ENCODE assay signal across 18 cellular contexts in the genomic region with DNA sequence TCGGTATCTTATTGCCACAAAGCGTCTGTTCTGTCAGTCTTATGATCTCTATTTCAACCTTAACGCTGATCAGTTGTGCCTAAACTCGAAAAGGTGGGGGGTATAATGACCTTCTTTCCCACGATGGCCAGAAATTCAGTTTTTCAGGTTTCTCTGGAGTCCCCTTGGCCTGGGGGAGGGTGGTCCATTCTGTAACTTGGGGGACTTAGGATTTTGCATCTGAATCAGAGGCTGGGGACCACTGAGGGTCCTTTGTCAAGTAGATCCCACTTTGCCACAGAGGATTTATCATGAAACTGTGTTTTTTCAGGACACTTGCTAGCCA.
"Had no signal": no experiment of that assay in that cellular context is flagged by ENCODE, and none has a peak within 500 bp of the region (broad histone marks: within the 10 kb centered on the region; RNA-seq: fewer than 3 reads in every experiment).

No MANE protein-coding gene starts in this region.

- H3K9me3 ChIP-seq: SJCRH30, tibial artery had no signal

- H3K4me3 ChIP-seq: SJCRH30, tibial artery had no signal

- H3K27me3 ChIP-seq: SJCRH30, tibial artery had no signal

- H3K27ac ChIP-seq: epithelial cell of prostate, SJCRH30, tibial artery had no signal

- DNase-seq: activated CD4-positive, alpha-beta T cell treated with anti-CD3 and anti-CD28 coated beads, Interleukin-2, amount 10 ng/mL, durations not matched to agents 24 days and 14 days; activated CD8-positive, alpha-beta memory T cell treated with anti-CD3 and anti-CD28 coated beads, Interleukin-2, amount 50 U/mL, for 4 hours; activated CD8-positive, alpha-beta T cell treated with anti-CD3 and anti-CD28 coated beads, Interleukin-2, amount 10 ng/mL, durations not matched to agents 7 days and 5 days; activated effector memory CD4-positive, alpha-beta T cell treated with anti-CD3 and anti-CD28 coated beads, Interleukin-2, amount 50 U/mL, for 16 hours; activated T-cell treated with anti-CD3 and anti-CD28 coated beads, Interleukin-2, amount 50 U/mL, for 48 hours; caudate nucleus; effector CD8-positive, alpha-beta T cell; foreskin melanocyte; immature natural killer cell; left cardiac atrium; naive thymus-derived CD4-positive, alpha-beta T cell; occipital lobe; SJCRH30; stimulated activated CD4-positive, alpha-beta T cell treated with anti-CD3 and anti-CD28 coated beads, Interleukin-12 subunit alpha, Interleukin-12 subunit beta, amount 100 ng/mL, for 4 hours; stimulated activated CD4-positive, alpha-beta T cell treated with anti-CD3 and anti-CD28 coated beads, Interleukin-2, amount 100 ng/mL, for 24 hours; T-helper 2 cell; tibial artery had no signal

- H3K36me3 ChIP-seq: SJCRH30, tibial artery had no signal

- H3K4me1 ChIP-seq: tibial artery had no signal
